ENCODE assay signal across 18 cellular contexts in genomic region chr11:28490763-28491382, GRCh38.
A peak's percentile ranks its signal among the peaks of the same experiment; 100 is the strongest.
DNase-seq lines count a peak whose midpoint lies in the region; ATAC-seq and TF ChIP-seq lines count a peak whose summit lies in the region.
"Had no signal": no experiment of that assay in that cellular context is flagged by ENCODE, and none has a peak within 500 bp of the region (broad histone marks: within the 10 kb centered on the region; RNA-seq: fewer than 3 reads in every experiment).

No MANE protein-coding gene starts in this region.

- peaks cover 2% of the 10 kb centered on the region for H3K4me1 ChIP-seq in IMR-90 (ENCODE audit: control insufficient read depth, insufficient read depth, low read length)

- no peaks in the 10 kb centered on the region for H3K36me3 Mint-ChIP-seq in nephron (ENCODE audit: low read depth)

- H2AK9ac ChIP-seq in IMR-90 (replicated peaks; ENCODE audit: low read depth, low read length, poor library complexity) = no peak overlapping the region

- no peak for TF ChIP-seq RAD21 in IMR-90 (IDR thresholded peaks at IDR 0.05; ENCODE audit: low read length)

- peak; percentile 16 for DNase-seq in EH (ENCODE audit: low read depth)
- DNase-seq in IMR-90 = no peak
- DNase-seq in fibroblast of mammary gland (ENCODE audit: low read depth) = peak; percentile 20
- no peak for DNase-seq in activated CD4-positive, alpha-beta T cell treated with anti-CD3 and anti-CD28 coated beads, Interleukin-2, amount 50 U/mL, for 48 hours
- DNase-seq: DMS79 treated with DMSO at 0.1 percent for 48 hours, NCI-H1048, NCI-H1436, NCI-H1930, NCI-H524, NCI-H82, SHP77 treated with DMSO at 0.1 percent for 48 hours, SK-N-SH had no signal

- ATAC-seq in IMR-90 (ENCODE audit: low read depth) = no peak
- no peak for ATAC-seq in GM21367 (IDR thresholded peaks at IDR 0.05; ENCODE audit: unreplicated experiment)
- ATAC-seq in HG03469 (IDR thresholded peaks at IDR 0.05; ENCODE audit: unreplicated experiment) = no peak
- ATAC-seq in GM18867 (IDR thresholded peaks at IDR 0.05; ENCODE audit: unreplicated experiment) = no peak
- ATAC-seq: GM23338 had no signal

- H3K18ac ChIP-seq in IMR-90 (ENCODE audit: low read depth, low read length) = no peak overlapping the region

- no peak overlapping the region for H3K4me3 Mint-ChIP-seq in nephron
- H3K4me3 Mint-ChIP-seq: GM23338 had no signal

- TF ChIP-seq CTCF in IMR-90 (conservative IDR thresholded peaks at IDR 0.05; ENCODE audit: low read depth, low read length) = no peak
- TF ChIP-seq CTCF in fibroblast of mammary gland (conservative IDR thresholded peaks at IDR 0.05; ENCODE audit: control insufficient read depth, insufficient read depth, low read depth, low read length) = no peak
- no peak for TF ChIP-seq CTCF in nephron (IDR thresholded peaks at IDR 0.05; ENCODE audit: unreplicated experiment in 3 of 3)

- no peak overlapping the region for H4K5ac ChIP-seq in IMR-90 (ENCODE audit: low read depth, low read length)

- H3K9me3 ChIP-seq in IMR-90 (ENCODE audit: control insufficient read depth, insufficient read depth, low read length) = no peaks in the 10 kb centered on the region
- H3K9me3 ChIP-seq: SK-N-SH had no signal

- POLR2A ChIA-PET in IMR-90 (lab: Charles Lee; ENCODE audit: unreplicated experiment) = no interaction called here

- H4K91ac ChIP-seq in IMR-90 (ENCODE audit: insufficient read depth, low read depth, low read length) = no peak overlapping the region

- H3K27ac ChIP-seq in IMR-90 (ENCODE audit: insufficient read depth, low read length) = no peak overlapping the region
- H3K27ac ChIP-seq: KMS-11 had no signal

- no peak overlapping the region for H2BK120ac ChIP-seq in IMR-90 (ENCODE audit: low read depth, low read length)

- H3K14ac ChIP-seq in IMR-90 (replicated peaks; ENCODE audit: low read depth, low read length) = no peak overlapping the region

- no peak overlapping the region for H2AFZ ChIP-seq in IMR-90 (replicated peaks; ENCODE audit: low read length, poor library complexity)
- H2AFZ ChIP-seq: GM23338 had no signal

- H3K4me3 ChIP-seq in IMR-90 (ENCODE audit: insufficient read depth, low read depth, low read length) = no peak overlapping the region
- H3K4me3 ChIP-seq in fibroblast of mammary gland (ENCODE audit: control insufficient read depth, low read depth, low read length) = no peak overlapping the region
- H3K4me3 ChIP-seq: GM23338 had no signal

- no peaks in the 10 kb centered on the region for H3K9me3 Mint-ChIP-seq in nephron

- H4K20me1 ChIP-seq in IMR-90 (ENCODE audit: insufficient read depth, low read length) = no peaks in the 10 kb centered on the region

- H3K36me3 ChIP-seq in IMR-90 (ENCODE audit: control insufficient read depth, insufficient read depth, low read length) = no peaks in the 10 kb centered on the region

- in situ Hi-C loops in IMR-90 (cut with MboI; ENCODE audit: low sequenced_read_pairs) = no loop called here

- peaks cover 20% of the 10 kb centered on the region for H3K4me1 Mint-ChIP-seq in nephron
- H3K4me1 Mint-ChIP-seq: GM23338 had no signal

- H2AK5ac ChIP-seq in IMR-90 (ENCODE audit: low read depth, low read length) = no peak overlapping the region

- peak overlapping the region; percentile 11 to 42 (median 25) for H3K27ac Mint-ChIP-seq in nephron
- H3K27ac Mint-ChIP-seq: GM23338 had no signal

- no peak overlapping the region for H4K8ac ChIP-seq in IMR-90 (ENCODE audit: low read depth in 2 of 2, low read length in 2 of 2)

- no peak overlapping the region for H2BK15ac ChIP-seq in IMR-90 (ENCODE audit: low read depth, low read length)

- TF ChIP-seq POLR2A in IMR-90 (IDR thresholded peaks at IDR 0.05; ENCODE audit: low read depth, low read length) = no peak

- dilution Hi-C loops in IMR-90 (cut with HindIII; ENCODE audit: low sequenced_read_pairs, unreplicated experiment) = no loop called here

- H3K27me3 Mint-ChIP-seq in nephron (ENCODE audit: low read depth) = no peaks in the 10 kb centered on the region

- no peak overlapping the region for H2BK5ac ChIP-seq in IMR-90 (ENCODE audit: low read depth, low read length, poor library complexity, severe bottlenecking)

- H3K9me1 ChIP-seq in IMR-90 (ENCODE audit: insufficient read depth, low read length) = no peaks in the 10 kb centered on the region

- no peak overlapping the region for H3K56ac ChIP-seq in IMR-90 (ENCODE audit: extremely low read depth, insufficient read depth, low read length)

- H3K79me1 ChIP-seq in IMR-90 (ENCODE audit: low read depth in 1 of 2, low read length in 2 of 2) = no peaks in the 10 kb centered on the region

- no peak overlapping the region for H3K4ac ChIP-seq in IMR-90 (ENCODE audit: low read depth, low read length)

- H3K27me3 ChIP-seq in IMR-90 (ENCODE audit: control insufficient read depth, insufficient read depth, low read length) = no peaks in the 10 kb centered on the region

- CTCF ChIA-PET in IMR-90 (lab: Yijun Ruan, JAX) = no interaction called here

- no peak overlapping the region for H3K9ac ChIP-seq in IMR-90 (ENCODE audit: low read depth, low read length)
- H3K9ac ChIP-seq: KMS-11, SK-N-SH had no signal

- no peak overlapping the region for H2BK20ac ChIP-seq in IMR-90 (ENCODE audit: low read depth, low read length)

- H3K4me2 ChIP-seq in IMR-90 (ENCODE audit: low read depth, low read length) = no peak overlapping the region
- H3K4me2 ChIP-seq: GM23338, KMS-11, SK-N-SH had no signal

- no TSS peak for BruUV-seq in IMR-90 (replicated peaks; lab: Mats Ljungman, UMichigan)

- no peak overlapping the region for H3K23ac ChIP-seq in IMR-90 (ENCODE audit: low read depth, low read length)

- intact Hi-C loops in IMR-90 (cut with micrococcal nuclease) = no loop called here

TF ChIP-seq in IMR-90, 13 proteins besides CTCF, POLR2A, EP300 and RAD21:
- peak; percentile 71 for TF ChIP-seq CEBPB (IDR thresholded peaks at IDR 0.05; ENCODE audit: low read depth, low read length)
- no peak for TF ChIP-seq NFE2L2 (IDR thresholded peaks at IDR 0.05; ENCODE audit: low read depth, low read length)
- no peak for TF ChIP-seq SMC3 (IDR thresholded peaks at IDR 0.05; ENCODE audit: low read depth, low read length)

Comparison
In these comparisons a context has a peak if more than half of its experiments do, and no peak if none do; other contexts are left out.
1. DNase-seq: peak in EH (single experiment) and fibroblast of mammary gland (single experiment); none in IMR-90 (single experiment) and activated CD4-positive, alpha-beta T cell treated with anti-CD3 and anti-CD28 coated beads, Interleukin-2, amount 50 U/mL, for 48 hours (0 of 2).